In the genomic region with DNA sequence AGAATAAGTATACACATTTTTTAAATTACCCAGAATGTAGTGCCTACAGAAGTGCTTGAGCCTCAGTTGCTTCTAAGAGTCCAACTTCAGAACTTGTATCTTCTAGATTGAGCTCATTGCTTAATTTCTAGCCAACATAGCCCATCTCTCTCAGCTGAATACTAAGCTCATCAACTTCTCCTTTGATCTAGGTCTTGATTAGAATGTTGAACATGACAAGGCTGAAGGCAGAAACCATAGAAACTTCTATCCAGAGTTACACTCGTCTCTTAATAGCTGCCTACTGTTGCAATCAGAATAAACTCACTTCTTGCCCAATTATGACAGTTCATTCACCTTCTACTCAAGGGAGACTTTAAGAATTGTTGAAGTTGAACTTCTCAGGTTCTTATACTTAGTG, we compare ENCODE assay signal across 8 cellular contexts.
"Had no signal": no experiment of that assay in that cellular context is flagged by ENCODE, and none has a peak within 500 bp of the region (broad histone marks: within the 10 kb centered on the region; RNA-seq: fewer than 3 reads in every experiment).

No MANE protein-coding gene starts in this region.

- H3K27ac Mint-ChIP-seq: H9 had no signal

- H3K9ac ChIP-seq: GM23248 had no signal

- H3K4me3 Mint-ChIP-seq: H9 had no signal

- FAIRE-seq: HepG2, K562 had no signal

- H3K4me1 Mint-ChIP-seq: H9 had no signal

- H2AFZ ChIP-seq: GM23248 had no signal

- H3K27ac ChIP-seq: GM23248, HL-60 had no signal

- H3K9me3 Mint-ChIP-seq: H9 had no signal

- DNase-seq: GM23248, GOT3, H9, HCEC 1CT, KG1 had no signal

- ATAC-seq: HepG2, K562 had no signal

- H3K4me3 ChIP-seq: GM23248, K562 had no signal
